8 cellular contexts compared by ENCODE assay signal in genomic region chr14:101761032-101761880, GRCh38. TPM values are rescaled to one million over a fixed set of nuclear protein-coding genes. Genes with fewer than 3 reads are reported as not detected.
A peak's percentile ranks its signal among the peaks of the same experiment; 100 is the strongest.
DNase-seq lines count a peak whose midpoint lies in the region; ATAC-seq and TF ChIP-seq lines count a peak whose summit lies in the region.

TSS of gene PPP2R5C (plus strand) at chr14:101761709. CDS start at chr14:101761894, 185 bp downstream.

- no peak for TF ChIP-seq CTCF in nephron (IDR thresholded peaks at IDR 0.05; ENCODE audit: unreplicated experiment in 3 of 3)

- peak within 1 kb of the TSS; percentile 73 for H3K27ac ChIP-seq in Karpas-422 (ENCODE audit: low read length)

- peak within 1 kb of the TSS; percentile 99 for H3K4me2 ChIP-seq in Karpas-422 (ENCODE audit: low read depth, low read length, poor library complexity, severe bottlenecking)

- peak; percentile 57 for ATAC-seq in GM21825 (IDR thresholded peaks at IDR 0.05; ENCODE audit: unreplicated experiment)

- H3K27me3 ChIP-seq in Karpas-422 (ENCODE audit: low read length) = no peaks in the 10 kb centered on the region

- H3K9ac ChIP-seq in Karpas-422 (ENCODE audit: low read length) = peak within 1 kb of the TSS; percentile 91

- DNase-seq in DMS79 treated with DMSO at 0.1 percent for 48 hours (lab: John Stamatoyannopoulos, UW) (peak; percentile 74), Karpas-422 (peak; percentile 96), SHP77 (lab: John Stamatoyannopoulos, UW) (peak; percentile 62 to 69), fibroblast of peridontal ligament (ENCODE audit: extremely low read depth) (peak; percentile 73)
- DNase-seq in activated T-helper 9 cell treated with anti-CD3 and anti-CD28 coated beads, Interleukin-2, amount 50 U/mL, for 16 hours (ENCODE audit: low read depth) = peak; percentile 80
- DNase-seq in stimulated activated naive CD4-positive, alpha-beta T cell treated with Interleukin-2 at 50 U/mL for 16 hours (lab: John Stamatoyannopoulos, UW) = peak; percentile 88

- peaks cover 29% of the 10 kb centered on the region for H3K79me2 ChIP-seq in Karpas-422 (ENCODE audit: low read length)

- peaks cover 20% of the 10 kb centered on the region for H3K36me3 Mint-ChIP-seq in nephron (ENCODE audit: low read depth)

- peak within 1 kb of the TSS; percentile 70 for H2AFZ ChIP-seq in Karpas-422 (ENCODE audit: low read length)

- peak within 1 kb of the TSS; percentile 89 for H3K4me3 ChIP-seq in Karpas-422 (ENCODE audit: low read length)

- peaks cover 28% of the 10 kb centered on the region for H3K27me3 Mint-ChIP-seq in nephron (ENCODE audit: low read depth)

- H3K4me3 Mint-ChIP-seq in nephron = peak within 1 kb of the TSS; percentile 96 to 98 (median 98)

- H3K4me1 ChIP-seq in Karpas-422 (ENCODE audit: low read length) = peaks cover 25% of the 10 kb centered on the region

- no peaks in the 10 kb centered on the region for H3K9me3 ChIP-seq in Karpas-422 (ENCODE audit: low read length)

- H3K4me1 Mint-ChIP-seq in nephron = peaks cover 9% of the 10 kb centered on the region

- H3K27ac Mint-ChIP-seq in nephron = peak within 1 kb of the TSS in 2 of 3 experiments; percentile 90

- H3K9me2 ChIP-seq in Karpas-422 (replicated peaks; ENCODE audit: insufficient read depth, low read length) = no peaks in the 10 kb centered on the region

- no peaks in the 10 kb centered on the region for H3K9me3 Mint-ChIP-seq in nephron

- peaks cover 26% of the 10 kb centered on the region for H3K36me3 ChIP-seq in Karpas-422 (ENCODE audit: insufficient read depth, low read length)

- H4K20me1 ChIP-seq in Karpas-422 (ENCODE audit: insufficient read depth, low read depth, low read length) = peaks cover 4% of the 10 kb centered on the region; the same call in 1 of the 2 replicates

RNA-seq across cellular contexts. Expression of gene PPP2R5C, which starts in this region (rescaled TPM):
- total RNA-seq in Karpas-422 (2014; rRNA removed; shearing (Covaris generic); ENCODE audit: low replicate concordance) = 233 and 301 TPM in 2 replicates

Comparison
In these comparisons a context has a peak if more than half of its experiments do, and no peak if none do; other contexts are left out.
1. Peak in every context shown above with its lines: DNase-seq, ATAC-seq, H3K4me3 ChIP-seq and H3K27ac ChIP-seq.